8 cellular contexts compared by ENCODE assay signal in genomic region chr5:140113180-140113698, GRCh38. TPM values are rescaled to one million over a fixed set of nuclear protein-coding genes. Genes with fewer than 3 reads are reported as not detected.
DNase-seq lines count a peak whose midpoint lies in the region; ATAC-seq and TF ChIP-seq lines count a peak whose summit lies in the region.

No MANE protein-coding gene starts in this region.

- 4% methylated on average over 11 of the region's 28 CpGs for WGBS in smooth muscle cell (ENCODE audit: low lambda C conversion rate)

- H3K9me2 ChIP-seq in OCI-LY1 (ENCODE audit: low read depth, low read length) = no peaks in the 10 kb centered on the region

- H3K4me2 ChIP-seq in OCI-LY1 (ENCODE audit: low read length) (peak overlapping the region; percentile 79), smooth muscle cell (peak overlapping the region; percentile 97)

- no peak for DNase-seq in astrocyte of the spinal cord (ENCODE audit: low read depth, low spot score)
- DNase-seq in smooth muscle cell (lab: John Stamatoyannopoulos, UW; ENCODE audit: unreplicated experiment) = no peak
- DNase-seq in SW480 (ENCODE audit: low spot score) = no peak
- no peak for DNase-seq in mesenteric fat pad (ENCODE audit: low spot score)

- H2AFZ ChIP-seq in OCI-LY1 (ENCODE audit: low read length) (no peak overlapping the region), smooth muscle cell (ENCODE audit: low read depth) (peak overlapping the region; percentile 61)

- H3K4me1 ChIP-seq in OCI-LY1 (ENCODE audit: insufficient read depth, low read length, severe bottlenecking) (peaks cover 46% of the 10 kb centered on the region), iPS-18a (ENCODE audit: control insufficient read depth, low read depth, low read length) (peaks cover 18% of the 10 kb centered on the region), smooth muscle cell (ENCODE audit: low read depth) (peaks cover 42% of the 10 kb centered on the region)

- no peaks in the 10 kb centered on the region for H3K9me3 ChIP-seq in OCI-LY1 (ENCODE audit: low read length)
- H3K9me3 ChIP-seq in iPS-18a (ENCODE audit: control insufficient read depth, low read depth, low read length) = no peaks in the 10 kb centered on the region
- no peaks in the 10 kb centered on the region for H3K9me3 ChIP-seq in smooth muscle cell (replicated peaks; ENCODE audit: low read depth)

- H3K27ac ChIP-seq in OCI-LY1 (ENCODE audit: low read depth, low read length, poor library complexity, severe bottlenecking) = no peak overlapping the region
- no peak overlapping the region for H3K27ac ChIP-seq in iPS-18a (ENCODE audit: low read length)
- no peak overlapping the region for H3K27ac ChIP-seq in smooth muscle cell (ENCODE audit: low read depth)

- H3K9ac ChIP-seq in OCI-LY1 (ENCODE audit: low read length) (peak overlapping the region; percentile 70), iPS-18a (ENCODE audit: low read length) (no peak overlapping the region), smooth muscle cell (ENCODE audit: low read depth) (peak overlapping the region; percentile 58)

- no peaks in the 10 kb centered on the region for H3K27me3 ChIP-seq in OCI-LY1 (ENCODE audit: insufficient read depth, low read length)
- H3K27me3 ChIP-seq in iPS-18a (ENCODE audit: control insufficient read depth, insufficient read depth, low read length) = peaks cover 94% of the 10 kb centered on the region
- H3K27me3 ChIP-seq in smooth muscle cell (ENCODE audit: low read depth) = peaks cover 48% of the 10 kb centered on the region

- H3F3A ChIP-seq in OCI-LY1 (ENCODE audit: insufficient read depth, low read length) (no peaks in the 10 kb centered on the region; the same call in 1 of the 2 replicates), smooth muscle cell (ENCODE audit: low read depth) (peaks cover 8% of the 10 kb centered on the region)

- in situ Hi-C loops in astrocyte of the spinal cord (cut with HindIII; ENCODE audit: low sequenced_read_pairs) = no loop called here

- H4K20me1 ChIP-seq in OCI-LY1 (ENCODE audit: insufficient read depth, low read length) = peaks cover 5% of the 10 kb centered on the region; the same call in 1 of the 2 replicates
- peaks cover 85% of the 10 kb centered on the region for H4K20me1 ChIP-seq in smooth muscle cell (ENCODE audit: low read depth)

- no peak for TF ChIP-seq CTCF in OCI-LY1 (IDR thresholded peaks at IDR 0.05; ENCODE audit: low read length)
- no peak for TF ChIP-seq CTCF in astrocyte of the spinal cord (IDR thresholded peaks at IDR 0.05; ENCODE audit: low read depth, low read length)
- no peak for TF ChIP-seq CTCF in smooth muscle cell (IDR thresholded peaks at IDR 0.05; ENCODE audit: borderline replicate concordance, insufficient read depth, poor library complexity, severe bottlenecking)

- ATAC-seq in GM18517 (IDR thresholded peaks at IDR 0.05; ENCODE audit: unreplicated experiment) (peak; percentile 1), HG03280 (IDR thresholded peaks at IDR 0.05; ENCODE audit: unreplicated experiment) (no peak)

- no peaks in the 10 kb centered on the region for H3K79me2 ChIP-seq in OCI-LY1 (ENCODE audit: insufficient read depth, low read length)
- H3K79me2 ChIP-seq in smooth muscle cell (ENCODE audit: low read depth) = peaks cover 43% of the 10 kb centered on the region

- H3K36me3 ChIP-seq in OCI-LY1 (ENCODE audit: insufficient read depth, low read length) = peaks cover 6% of the 10 kb centered on the region; the same call in 1 of the 2 replicates
- H3K36me3 ChIP-seq in iPS-18a (ENCODE audit: control insufficient read depth, low read depth, low read length) = no peaks in the 10 kb centered on the region
- H3K36me3 ChIP-seq in smooth muscle cell (ENCODE audit: low read depth) = no peaks in the 10 kb centered on the region

- H3K4me3 ChIP-seq in OCI-LY1 (ENCODE audit: low read depth, low read length, poor library complexity, severe bottlenecking) = peak overlapping the region; percentile 69
- H3K4me3 ChIP-seq in astrocyte of the spinal cord (ENCODE audit: low read depth, low read length) = peak overlapping the region; percentile 61
- peak overlapping the region; percentile 70 for H3K4me3 ChIP-seq in iPS-18a (ENCODE audit: low read length)
- H3K4me3 ChIP-seq in smooth muscle cell = peak overlapping the region; percentile 83

RNA-seq across cellular contexts. Expression of gene PURA, which starts 0.7 kb away (rescaled TPM):
- total RNA-seq in smooth muscle cell (9.4 and 9.8 TPM in 2 replicates), mesenteric fat pad (23.5 TPM)
- polyA plus RNA-seq in smooth muscle cell = 5.2 and 5.9 TPM in 2 replicates

RNA-seq across cellular contexts. Expression of gene IGIP, which starts 12.5 kb away (rescaled TPM):
- total RNA-seq in smooth muscle cell (2.5 and 4.3 TPM in 2 replicates), mesenteric fat pad (13.3 TPM)
- 0.72 and 1.4 TPM in 2 replicates for polyA plus RNA-seq in smooth muscle cell
